In the genomic region with DNA sequence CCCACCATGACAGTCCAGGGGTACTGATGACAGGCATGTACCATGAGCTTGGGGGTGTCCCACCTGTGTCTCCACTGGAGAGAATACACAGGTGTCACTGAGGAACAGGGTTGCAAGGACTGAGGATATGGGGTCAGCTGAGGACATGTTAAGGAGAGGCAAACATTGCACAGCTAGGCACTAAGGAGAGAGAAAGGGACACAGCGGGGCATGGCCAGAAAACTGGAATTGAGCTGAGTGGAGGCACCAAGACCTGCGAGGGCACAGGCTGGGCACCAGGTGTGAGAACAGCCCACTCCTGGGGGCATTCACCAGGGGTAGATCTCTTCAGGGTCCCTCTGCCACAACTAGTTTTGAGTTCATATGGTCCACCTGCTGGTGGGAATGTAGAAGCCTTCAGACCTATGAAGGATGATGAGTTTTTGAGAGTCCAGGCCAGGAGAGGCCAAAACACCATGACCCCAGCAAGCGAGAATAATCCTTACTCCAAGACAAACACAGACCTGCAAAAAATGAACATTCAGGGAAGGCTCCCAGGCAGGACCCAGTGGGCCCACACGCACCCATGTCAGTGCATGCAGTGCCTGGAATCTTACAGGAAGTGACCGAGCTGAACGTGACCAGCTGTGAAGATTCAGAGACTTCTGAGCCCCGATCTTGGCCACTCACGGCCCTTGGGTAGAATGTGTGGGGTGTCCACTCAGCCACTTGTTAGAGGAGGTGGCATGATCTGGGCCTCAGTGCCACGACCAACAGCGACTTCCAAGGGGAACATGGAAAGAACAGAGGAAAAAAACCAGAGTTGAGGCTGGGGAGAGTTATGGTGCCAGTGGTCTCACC, we compare ENCODE assay signal across 8 cellular contexts. TPM values are rescaled to one million over a fixed set of nuclear protein-coding genes. Genes with fewer than 3 reads are reported as not detected.
DNase-seq lines count a peak whose midpoint lies in the region; ATAC-seq, FAIRE-seq and TF ChIP-seq lines count a peak whose summit lies in the region.

No MANE protein-coding gene starts in this region.

- no peaks in the 10 kb centered on the region for H4K20me1 ChIP-seq in KMS-11 (ENCODE audit: insufficient read depth)

- peak overlapping the region; percentile 86 to 98 (median 94) for H3K27ac Mint-ChIP-seq in CD4-positive, alpha-beta memory T cell
- H3K27ac Mint-ChIP-seq in natural killer cell = peak overlapping the region; percentile 92 to 98

- no peaks in the 10 kb centered on the region for H3K27me3 Mint-ChIP-seq in CD4-positive, alpha-beta memory T cell
- no peaks in the 10 kb centered on the region for H3K27me3 Mint-ChIP-seq in natural killer cell (ENCODE audit: low read depth in 2 of 2)

- H3K4me2 ChIP-seq in KMS-11 = peak overlapping the region; percentile 98

- FAIRE-seq in bronchial epithelial cell (lab: Jason Lieb, UNC) = no peak

- no peaks in the 10 kb centered on the region for H3K9me3 Mint-ChIP-seq in CD4-positive, alpha-beta memory T cell
- no peaks in the 10 kb centered on the region for H3K9me3 Mint-ChIP-seq in natural killer cell

- H3K36me3 ChIP-seq in CD4-positive, alpha-beta memory T cell (ENCODE audit: insufficient read depth, low read length) = no peaks in the 10 kb centered on the region
- H3K36me3 ChIP-seq in KMS-11 (ENCODE audit: insufficient read depth) = no peaks in the 10 kb centered on the region
- H3K36me3 ChIP-seq in bronchial epithelial cell (ENCODE audit: control insufficient read depth, insufficient read depth, low read length) = no peaks in the 10 kb centered on the region

- CTCF ChIA-PET in CD4-positive, alpha-beta memory T cell (lab: Charles Lee; ENCODE audit: partially characterized antibody) = no interaction called here

- TF ChIP-seq CTCF in KMS-11 (conservative IDR thresholded peaks at IDR 0.05; ENCODE audit: low read depth, low read length) (peak; percentile 40; the same call in 1 of the 2 replicates), bronchial epithelial cell (IDR thresholded peaks at IDR 0.05; ENCODE audit: insufficient read depth, low read length, severe bottlenecking) (peak; percentile 61), natural killer cell (IDR thresholded peaks at IDR 0.05) (no peak)

- no peak for ATAC-seq in natural killer cell
- ATAC-seq in HG02642 (IDR thresholded peaks at IDR 0.05; ENCODE audit: poor library complexity, unreplicated experiment) = no peak
- ATAC-seq in HG02588 (IDR thresholded peaks at IDR 0.05; ENCODE audit: unreplicated experiment) = no peak

- H2AFZ ChIP-seq in KMS-11 (ENCODE audit: low read depth) = no peak overlapping the region

- H3K4me3 ChIP-seq in CD4-positive, alpha-beta memory T cell (ENCODE audit: low read length in 2 of 2) = peak overlapping the region; percentile 71 to 94
- H3K4me3 ChIP-seq in KMS-11 (IDR thresholded peaks at IDR 0.05; ENCODE audit: insufficient read depth, low read depth, low read length) (no peak overlapping the region), bronchial epithelial cell (ENCODE audit: low read depth, low read length) (peak overlapping the region; percentile 98)

- no peaks in the 10 kb centered on the region for H3K9me3 ChIP-seq in CD4-positive, alpha-beta memory T cell (ENCODE audit: control insufficient read depth in 1 of 2, low read length in 2 of 2)

- H3K79me2 ChIP-seq in KMS-11 (ENCODE audit: insufficient read depth, low read depth) = 0 out of 2 replicates have a peak, but pooled peaks cover 8% of the 10 kb centered on the region

- peaks cover 31% of the 10 kb centered on the region for H3K4me1 ChIP-seq in CD4-positive, alpha-beta memory T cell (ENCODE audit: insufficient read depth, low read length)
- H3K4me1 ChIP-seq in KMS-11 (ENCODE audit: low read depth, poor library complexity, severe bottlenecking) = peaks cover 22% of the 10 kb centered on the region

- intact Hi-C loops in CD4-positive, alpha-beta memory T cell (cut with micrococcal nuclease) = no loop called here
- intact Hi-C loops in natural killer cell (cut with micrococcal nuclease) = no loop called here

- POLR2A ChIA-PET in CD4-positive, alpha-beta memory T cell (lab: Charles Lee; ENCODE audit: partially characterized antibody) = interaction anchor here (1.3 to 1.7 kb wide), 3 partner anchors 20 to 60 kb away, joined by 4 to 7 read pairs (median 5); partner anchors contain the start of genes RPS5 and ZNF132

- peaks cover 0 to 7% of the 10 kb centered on the region in 2 donors for H3K36me3 Mint-ChIP-seq in CD4-positive, alpha-beta memory T cell
- H3K36me3 Mint-ChIP-seq in natural killer cell = no peaks in the 10 kb centered on the region

- H3K27ac ChIP-seq in CD4-positive, alpha-beta memory T cell (ENCODE audit: low read depth, low read length) = no peak overlapping the region
- no peak overlapping the region for H3K27ac ChIP-seq in KMS-11

- H3K27me3 ChIP-seq in CD4-positive, alpha-beta memory T cell (ENCODE audit: insufficient read depth, low read length) = no peaks in the 10 kb centered on the region
- H3K27me3 ChIP-seq in KMS-11 (ENCODE audit: insufficient read depth, low read depth) (no peaks in the 10 kb centered on the region), bronchial epithelial cell (ENCODE audit: control insufficient read depth, insufficient read depth, low read length) (no peaks in the 10 kb centered on the region)

- DNase-seq in CD4-positive, alpha-beta memory T cell = no peak
- DNase-seq in bronchial epithelial cell (ENCODE audit: low read depth) = peak; percentile 33
- no peak for DNase-seq in natural killer cell
- no peak for DNase-seq in GM03348 (ENCODE audit: low spot score)
- DNase-seq in NCI-H2196 (lab: John Stamatoyannopoulos, UW; ENCODE audit: unreplicated experiment) = no peak

- peak overlapping the region; percentile 92 to 100 (median 96) for H3K4me3 Mint-ChIP-seq in CD4-positive, alpha-beta memory T cell
- H3K4me3 Mint-ChIP-seq in natural killer cell = peak overlapping the region; percentile 97

- H3K9ac ChIP-seq in KMS-11 = no peak overlapping the region

- H3K4me1 Mint-ChIP-seq in CD4-positive, alpha-beta memory T cell = peaks cover 19 to 39% (median 32%) of the 10 kb centered on the region in 4 donors
- H3K4me1 Mint-ChIP-seq in natural killer cell = peaks cover 29 to 36% of the 10 kb centered on the region in 2 donors

RNA-seq across cellular contexts. Expression of gene ZNF584, which starts 1.4 kb away (rescaled TPM):
- total RNA-seq in CD4-positive, alpha-beta memory T cell = 10 to 100 TPM; 10.3 to 10.7 TPM
- polyA plus RNA-seq in CD4-positive, alpha-beta memory T cell = 1 to 10 TPM; 6.6 to 9.1 TPM
- 8.2 and 9.7 TPM in 2 replicates for total RNA-seq in bronchial epithelial cell
- 1 to 10 TPM; 1.6 to 3.9 (median 2.8) TPM for total RNA-seq in natural killer cell

RNA-seq across cellular contexts. Expression of gene RNF225, which starts 11.6 kb away (rescaled TPM):
- total RNA-seq in CD4-positive, alpha-beta memory T cell = under 1 TPM in 1 of 2 experiments, not detected in 1; 0.47 TPM
- polyA plus RNA-seq in CD4-positive, alpha-beta memory T cell = not detected
- total RNA-seq in bronchial epithelial cell = 0.79 and 1.9 TPM in 2 replicates
- under 1 TPM in 1 of 3 donors, not detected in 2; 0.39 TPM for total RNA-seq in natural killer cell

RNA-seq across cellular contexts. Expression of gene RPS5, which starts 20.0 kb away (rescaled TPM):
- total RNA-seq in CD4-positive, alpha-beta memory T cell = 1,000 to 10,000 TPM; 1,267 to 1,360 TPM
- polyA plus RNA-seq in CD4-positive, alpha-beta memory T cell = 1,000 to 10,000 TPM; 1,172 to 1,304 TPM
- total RNA-seq in bronchial epithelial cell (3,518 and 4,823 TPM in 2 replicates), natural killer cell (100 to 1,000 TPM; 406 to 580 (median 525) TPM)

RNA-seq across cellular contexts. Expression of gene ZNF837, which starts 26.2 kb away (rescaled TPM):
- total RNA-seq in CD4-positive, alpha-beta memory T cell = 1 to 10 TPM; 3.4 to 3.5 TPM
- polyA plus RNA-seq in CD4-positive, alpha-beta memory T cell = 1 to 10 TPM; 3.8 to 4.6 TPM
- total RNA-seq in bronchial epithelial cell (2.4 and 2.6 TPM in 2 replicates), natural killer cell (1 to 10 TPM in 2 of 3 donors, under 1 TPM in 1; 0.63 to 1.4 (median 1.3) TPM)

RNA-seq across cellular contexts. Expression of gene ZNF132, which starts 32.9 kb away (rescaled TPM):
- total RNA-seq in CD4-positive, alpha-beta memory T cell = 10 to 100 TPM in 1 of 2 experiments, 1 to 10 TPM in 1; 9.5 to 11.7 TPM
- polyA plus RNA-seq in CD4-positive, alpha-beta memory T cell = 1 to 10 TPM in 1 of 2 donors, under 1 TPM in 1; 0.43 to 1.8 TPM
- 5.5 and 5.8 TPM in 2 replicates for total RNA-seq in bronchial epithelial cell
- total RNA-seq in natural killer cell = 1 to 10 TPM in 2 of 3 donors, under 1 TPM in 1; 0.88 to 1.6 (median 1.5) TPM
